Comparison of ENCODE assay signal across 1 cellular context in genomic region chr5:6788956-6789649, GRCh38.
TF ChIP-seq lines count a peak whose summit lies in the region.

No MANE protein-coding gene starts in this region.

TF ChIP-seq in H1, 55 proteins besides CTCF, POLR2A, EP300 and RAD21:
- no peak for TF ChIP-seq EZH2 (IDR thresholded peaks at IDR 0.05; ENCODE audit: low read depth, low read length, severe bottlenecking)
- TF ChIP-seq GABPA (IDR thresholded peaks at IDR 0.05; ENCODE audit: borderline replicate concordance, insufficient read depth, low read length) = no peak
- no peak for TF ChIP-seq NRF1 (IDR thresholded peaks at IDR 0.05; ENCODE audit: low read depth, low read length)
- no peak for TF ChIP-seq BACH1 (IDR thresholded peaks at IDR 0.05; ENCODE audit: low read length)
- no peak for TF ChIP-seq HDAC2 (IDR thresholded peaks at IDR 0.05; ENCODE audit: borderline replicate concordance in 1 of 2, low read depth in 2 of 2, low read length in 2 of 2)
- TF ChIP-seq MAX (IDR thresholded peaks at IDR 0.05) = no peak
- no peak for TF ChIP-seq KDM1A (IDR thresholded peaks at IDR 0.05; ENCODE audit: borderline replicate concordance, low read length)
- no peak for TF ChIP-seq SRF (IDR thresholded peaks at IDR 0.05; ENCODE audit: low read depth, low read length)
- TF ChIP-seq EGR1 (IDR thresholded peaks at IDR 0.05; ENCODE audit: borderline replicate concordance, low read depth, low read length) = no peak
- TF ChIP-seq SIX5 (IDR thresholded peaks at IDR 0.05; ENCODE audit: low read depth, low read length) = no peak
- TF ChIP-seq RXRA (IDR thresholded peaks at IDR 0.05; ENCODE audit: insufficient read depth, low read depth, low read length) = no peak
- no peak for TF ChIP-seq USF2 (IDR thresholded peaks at IDR 0.05; ENCODE audit: low read length)
- no peak for TF ChIP-seq MAFK (IDR thresholded peaks at IDR 0.05; ENCODE audit: low read depth, low read length)
- TF ChIP-seq RNF2 (IDR thresholded peaks at IDR 0.05; ENCODE audit: borderline replicate concordance, low read depth, low read length, missing control alignments, poor library complexity, severe bottlenecking) = no peak
- TF ChIP-seq CBX8 (IDR thresholded peaks at IDR 0.05; ENCODE audit: borderline replicate concordance, low read depth, low read length) = no peak
- no peak for TF ChIP-seq RFX5 (IDR thresholded peaks at IDR 0.05; ENCODE audit: borderline replicate concordance, low read depth, low read length)
- TF ChIP-seq TCF12 (IDR thresholded peaks at IDR 0.05; ENCODE audit: low read depth, low read length) = no peak
